ENCODE assay signal across 8 cellular contexts in genomic region chr1:161227196-161227871, GRCh38. TPM values are rescaled to one million over a fixed set of nuclear protein-coding genes. Genes with fewer than 3 reads are reported as not detected.
DNase-seq lines count a peak whose midpoint lies in the region; TF ChIP-seq lines count a peak whose summit lies in the region.

No MANE protein-coding gene starts in this region.

- CTCF ChIA-PET in SK-N-SH (lab: Yijun Ruan, JAX), result interaction anchor here (0.6 to 6.3 kb wide), 39 partner anchors 9 to 192 kb away, joined by 3 to 78 read pairs (median 5); partner anchors contain the start of genes ADAMTS4, CFAP126, FCER1G and NDUFS2

- TF ChIP-seq POLR2A in suprapubic skin (IDR thresholded peaks at IDR 0.05), result no peak

- no peaks in the 10 kb centered on the region for H3K79me2 ChIP-seq in SK-N-SH (ENCODE audit: insufficient read depth)

- peak overlapping the region in 1 of 2 experiments; percentile 28; a peak in 1 of 4 replicates for H3K27ac ChIP-seq in SK-N-SH (ENCODE audit: low read depth in 2 of 2, low read length in 1 of 2)
- H3K27ac ChIP-seq in suprapubic skin, result no peak overlapping the region

- H3F3A ChIP-seq in SK-N-SH (replicated peaks; ENCODE audit: insufficient read depth), result peaks cover 14% of the 10 kb centered on the region

- H3K4me3 Mint-ChIP-seq in activated naive CD4-positive, alpha-beta T cell treated with anti-CD3 and anti-CD28 coated beads, Interleukin-2, amount 50 U/mL, for 24 hours, result peak overlapping the region; percentile 99
- H3K4me3 Mint-ChIP-seq in glutamatergic neuron (ENCODE audit: unreplicated experiment) (peak overlapping the region; percentile 98), osteocyte (ENCODE audit: unreplicated experiment) (peak overlapping the region; percentile 100)

- H3K4me1 ChIP-seq in SK-N-SH (ENCODE audit: control insufficient read depth in 1 of 2, insufficient read depth in 2 of 2, low read depth in 1 of 2, low read length in 1 of 2), result peaks cover 8 to 21% of the 10 kb centered on the region in 2 experiments; a peak in 3 of 4 replicates
- peaks cover 28% of the 10 kb centered on the region for H3K4me1 ChIP-seq in suprapubic skin

- no peaks in the 10 kb centered on the region for H3K9me3 Mint-ChIP-seq in activated naive CD4-positive, alpha-beta T cell treated with anti-CD3 and anti-CD28 coated beads, Interleukin-2, amount 50 U/mL, for 24 hours
- H3K9me3 Mint-ChIP-seq in glutamatergic neuron (ENCODE audit: unreplicated experiment) (no peaks in the 10 kb centered on the region), osteocyte (ENCODE audit: unreplicated experiment) (no peaks in the 10 kb centered on the region)

- H3K4me1 Mint-ChIP-seq in activated naive CD4-positive, alpha-beta T cell treated with anti-CD3 and anti-CD28 coated beads, Interleukin-2, amount 50 U/mL, for 24 hours, result peaks cover 41% of the 10 kb centered on the region
- H3K4me1 Mint-ChIP-seq in glutamatergic neuron (ENCODE audit: low read depth, unreplicated experiment), result peaks cover 7% of the 10 kb centered on the region
- H3K4me1 Mint-ChIP-seq in osteocyte (ENCODE audit: unreplicated experiment), result peaks cover 22% of the 10 kb centered on the region

- 50% methylated on average over 10 of the region's 11 CpGs for WGBS in SK-N-SH (ENCODE audit: low lambda C conversion rate)
- WGBS in suprapubic skin, result 36% methylated on average over 11 of the region's 11 CpGs

- H3K36me3 ChIP-seq in SK-N-SH (replicated peaks in 1 of 2; ENCODE audit: control insufficient read depth in 1 of 2, insufficient read depth in 2 of 2, low read length in 1 of 2) (peaks cover 0 to 20% of the 10 kb centered on the region in 2 experiments), suprapubic skin (peaks cover 35% of the 10 kb centered on the region)

- no peaks in the 10 kb centered on the region for H4K20me1 ChIP-seq in SK-N-SH (ENCODE audit: insufficient read depth)

- peak overlapping the region; percentile 68; the same call in 1 of the 2 replicates for H3K9ac ChIP-seq in SK-N-SH

- H3K9me2 ChIP-seq in SK-N-SH, result no peaks in the 10 kb centered on the region

- peak overlapping the region; percentile 80; the same call in 1 of the 2 replicates for H2AFZ ChIP-seq in SK-N-SH (ENCODE audit: low read depth)

- H3K27me3 ChIP-seq in SK-N-SH (ENCODE audit: insufficient read depth) (no peaks in the 10 kb centered on the region), suprapubic skin (no peaks in the 10 kb centered on the region)

- H3K9me3 ChIP-seq in SK-N-SH (no peaks in the 10 kb centered on the region), suprapubic skin (no peaks in the 10 kb centered on the region)

- H3K4me2 ChIP-seq in SK-N-SH, result peak overlapping the region; percentile 79

- peak; percentile 76 for TF ChIP-seq RAD21 in SK-N-SH (IDR thresholded peaks at IDR 0.05; ENCODE audit: low read length)

- H3K27me3 Mint-ChIP-seq in activated naive CD4-positive, alpha-beta T cell treated with anti-CD3 and anti-CD28 coated beads, Interleukin-2, amount 50 U/mL, for 24 hours, result no peaks in the 10 kb centered on the region
- H3K27me3 Mint-ChIP-seq in glutamatergic neuron (ENCODE audit: unreplicated experiment) (peaks cover 2% of the 10 kb centered on the region), osteocyte (ENCODE audit: unreplicated experiment) (peaks cover 2% of the 10 kb centered on the region)

- TF ChIP-seq CTCF in SK-N-SH (IDR thresholded peaks at IDR 0.05) (peak; percentile 87), glutamatergic neuron (IDR thresholded peaks at IDR 0.05; ENCODE audit: partially characterized antibody, unreplicated experiment) (peak; percentile 97), osteocyte (IDR thresholded peaks at IDR 0.05) (peak; percentile 86), suprapubic skin (IDR thresholded peaks at IDR 0.05) (peak; percentile 78 to 91)

- no peak for TF ChIP-seq EP300 in SK-N-SH (IDR thresholded peaks at IDR 0.05; ENCODE audit: borderline replicate concordance in 1 of 2, low read depth in 1 of 2, low read length in 1 of 2)
- no peak for TF ChIP-seq EP300 in suprapubic skin (IDR thresholded peaks at IDR 0.05)

- H3K27ac Mint-ChIP-seq in activated naive CD4-positive, alpha-beta T cell treated with anti-CD3 and anti-CD28 coated beads, Interleukin-2, amount 50 U/mL, for 24 hours, result peak overlapping the region; percentile 70
- H3K27ac Mint-ChIP-seq in glutamatergic neuron (ENCODE audit: unreplicated experiment) (peak overlapping the region; percentile 98), osteocyte (ENCODE audit: unreplicated experiment) (peak overlapping the region; percentile 64)

- POLR2A ChIA-PET in SK-N-SH (lab: Yijun Ruan, JAX), result interaction anchor here (2.2 kb wide), 1 partner anchor 25 kb away, joined by 19 read pairs; the partner anchor contains the start of gene NDUFS2

- peaks cover 5% of the 10 kb centered on the region for H3K36me3 Mint-ChIP-seq in activated naive CD4-positive, alpha-beta T cell treated with anti-CD3 and anti-CD28 coated beads, Interleukin-2, amount 50 U/mL, for 24 hours
- no peaks in the 10 kb centered on the region for H3K36me3 Mint-ChIP-seq in glutamatergic neuron (ENCODE audit: unreplicated experiment)
- H3K36me3 Mint-ChIP-seq in osteocyte (ENCODE audit: unreplicated experiment), result peaks cover 7% of the 10 kb centered on the region

- peak; percentile 54 for DNase-seq in Caki2 (ENCODE audit: low read depth)
- peak; percentile 64 for DNase-seq in H4 (ENCODE audit: low spot score)
- peak; percentile 65 for DNase-seq in NCI-H1092 (lab: John Stamatoyannopoulos, UW)
- DNase-seq in SK-N-SH, result peak; percentile 67
- DNase-seq in glutamatergic neuron, result peak; percentile 88
- DNase-seq in osteocyte (ENCODE audit: extremely low spot score, unreplicated experiment), result peak; percentile 92
- peak; percentile 89 to 94 for DNase-seq in suprapubic skin (ENCODE audit: low spot score in 2 of 2)

- H3K4me3 ChIP-seq in SK-N-SH (ENCODE audit: low read depth in 2 of 2, low read length in 1 of 2) (peak overlapping the region; percentile 69 to 74), suprapubic skin (peak overlapping the region; percentile 54)

- in situ Hi-C loops in Caki2 (cut with HindIII; ENCODE audit: low pct_unique_long_range_greater_than_20kb, low sequenced_read_pairs), result no loop called here

TF ChIP-seq in SK-N-SH, 30 proteins besides CTCF, POLR2A, EP300 and RAD21:
- TF ChIP-seq YY1 (IDR thresholded peaks at IDR 0.05; ENCODE audit: low read depth) (no peak), MEF2A (IDR thresholded peaks at IDR 0.05; ENCODE audit: borderline replicate concordance, low read depth) (peak; percentile 11; the same call in 1 of the 2 replicates), RXRA (IDR thresholded peaks at IDR 0.05; ENCODE audit: borderline replicate concordance, low read depth) (no peak), SMC3 (IDR thresholded peaks at IDR 0.05; ENCODE audit: low read depth, low read length) (peak; percentile 91)
- TF ChIP-seq, protein P1, sequence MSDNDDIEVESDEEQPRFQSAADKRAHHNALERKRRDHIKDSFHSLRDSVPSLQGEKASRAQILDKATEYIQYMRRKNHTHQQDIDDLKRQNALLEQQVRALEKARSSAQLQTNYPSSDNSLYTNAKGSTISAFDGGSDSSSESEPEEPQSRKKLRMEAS (IDR thresholded peaks at IDR 0.05; ENCODE audit: low read depth), result no peak
TF ChIP-seq in SK-N-SH: peak in this region for 2.

RNA-seq across cellular contexts. Expression of gene TOMM40L, which starts 1.5 kb away (rescaled TPM):
- total RNA-seq in Caki2 (2014; rRNA removed; shearing (Covaris generic); ENCODE audit: low replicate concordance), result 7.2 and 9.2 TPM in 2 replicates
- total RNA-seq in H4 (2014; rRNA removed; shearing (Covaris generic)), result 7.1 and 8.5 TPM in 2 replicates
- 9.7 and 11.9 TPM in 2 replicates for polyA plus RNA-seq in SK-N-SH (2012; rRNA removed)
- 6.3 and 8.5 TPM in 2 replicates for polyA plus RNA-seq in SK-N-SH (2012; cell fraction: cytosol; rRNA removed)
- polyA plus RNA-seq in SK-N-SH (2012; cell fraction: nucleus; rRNA removed), result 21.0 and 27.4 TPM in 2 replicates
- 20.7 TPM for total RNA-seq in glutamatergic neuron (ENCODE audit: unreplicated experiment)
- 8.6 and 10.3 TPM in 2 replicates for total RNA-seq in osteocyte
- total RNA-seq in suprapubic skin, result 10 to 100 TPM in 2 of 4 donors, 1 to 10 TPM in 2; 6.7 to 21.0 (median 8.7) TPM

RNA-seq across cellular contexts. Expression of gene APOA2, which starts 3.9 kb away (rescaled TPM):
- total RNA-seq in Caki2 (2014; rRNA removed; shearing (Covaris generic); ENCODE audit: low replicate concordance), result not detected in 2 replicates
- total RNA-seq in H4 (2014; rRNA removed; shearing (Covaris generic)), result not detected in 2 replicates
- polyA plus RNA-seq in SK-N-SH (2012; rRNA removed), result not detected in 2 replicates
- polyA plus RNA-seq in SK-N-SH (2012; cell fraction: cytosol; rRNA removed), result not detected in 2 replicates
- polyA plus RNA-seq in SK-N-SH (2012; cell fraction: nucleus; rRNA removed), result not detected in 2 replicates
- not detected for total RNA-seq in glutamatergic neuron (ENCODE audit: unreplicated experiment)
- total RNA-seq in osteocyte, result not detected in 2 replicates
- 10 to 100 TPM in 1 of 4 donors, not detected in 3; 29.6 TPM for total RNA-seq in suprapubic skin

RNA-seq across cellular contexts. Expression of gene NR1I3, which starts 10.7 kb away (rescaled TPM):
- not detected in 2 replicates for total RNA-seq in Caki2 (2014; rRNA removed; shearing (Covaris generic); ENCODE audit: low replicate concordance)
- total RNA-seq in H4 (2014; rRNA removed; shearing (Covaris generic)), result not detected in 2 replicates
- polyA plus RNA-seq in SK-N-SH (2012; rRNA removed), result not detected in 2 replicates
- polyA plus RNA-seq in SK-N-SH (2012; cell fraction: cytosol; rRNA removed), result not detected in 2 replicates
- not detected in 2 replicates for polyA plus RNA-seq in SK-N-SH (2012; cell fraction: nucleus; rRNA removed)
- total RNA-seq in glutamatergic neuron (ENCODE audit: unreplicated experiment) (not detected), osteocyte (not detected in 2 replicates), suprapubic skin (1 to 10 TPM in 1 of 4 donors, not detected in 3; 1.2 TPM)

RNA-seq across cellular contexts. Expression of gene FCER1G, which starts 12.2 kb away (rescaled TPM):
- total RNA-seq in Caki2 (2014; rRNA removed; shearing (Covaris generic); ENCODE audit: low replicate concordance), result not detected in 2 replicates
- total RNA-seq in H4 (2014; rRNA removed; shearing (Covaris generic)), result 2.0 and 6.1 TPM in 2 replicates
- polyA plus RNA-seq in SK-N-SH (2012; rRNA removed), result 0.34 and 0.61 TPM in 2 replicates
- polyA plus RNA-seq in SK-N-SH (2012; cell fraction: cytosol; rRNA removed), result 0.15 and 0.17 TPM in 2 replicates
- polyA plus RNA-seq in SK-N-SH (2012; cell fraction: nucleus; rRNA removed), result 1.1 and 1.2 TPM in 2 replicates
- 1.3 TPM for total RNA-seq in glutamatergic neuron (ENCODE audit: unreplicated experiment)
- not detected in 2 replicates for total RNA-seq in osteocyte
- 10 to 100 TPM in 1 of 4 donors, 1 to 10 TPM in 2, not detected in 1; 2.3 to 12.6 (median 4.6) TPM for total RNA-seq in suprapubic skin

RNA-seq across cellular contexts. Expression of gene NDUFS2, which starts 25.2 kb away (rescaled TPM):
- 108 and 118 TPM in 2 replicates for total RNA-seq in Caki2 (2014; rRNA removed; shearing (Covaris generic); ENCODE audit: low replicate concordance)
- 101 and 120 TPM in 2 replicates for total RNA-seq in H4 (2014; rRNA removed; shearing (Covaris generic))
- polyA plus RNA-seq in SK-N-SH (2012; rRNA removed), result 203 and 210 TPM in 2 replicates
- polyA plus RNA-seq in SK-N-SH (2012; cell fraction: cytosol; rRNA removed), result 190 and 238 TPM in 2 replicates
- 163 and 183 TPM in 2 replicates for polyA plus RNA-seq in SK-N-SH (2012; cell fraction: nucleus; rRNA removed)
- total RNA-seq in glutamatergic neuron (ENCODE audit: unreplicated experiment) (112 TPM), osteocyte (82.0 and 82.5 TPM in 2 replicates), suprapubic skin (100 to 1,000 TPM in 3 of 4 donors, 10 to 100 TPM in 1; 99.1 to 132 (median 112) TPM)
